8 cellular contexts compared by ENCODE assay signal in the genomic region with DNA sequence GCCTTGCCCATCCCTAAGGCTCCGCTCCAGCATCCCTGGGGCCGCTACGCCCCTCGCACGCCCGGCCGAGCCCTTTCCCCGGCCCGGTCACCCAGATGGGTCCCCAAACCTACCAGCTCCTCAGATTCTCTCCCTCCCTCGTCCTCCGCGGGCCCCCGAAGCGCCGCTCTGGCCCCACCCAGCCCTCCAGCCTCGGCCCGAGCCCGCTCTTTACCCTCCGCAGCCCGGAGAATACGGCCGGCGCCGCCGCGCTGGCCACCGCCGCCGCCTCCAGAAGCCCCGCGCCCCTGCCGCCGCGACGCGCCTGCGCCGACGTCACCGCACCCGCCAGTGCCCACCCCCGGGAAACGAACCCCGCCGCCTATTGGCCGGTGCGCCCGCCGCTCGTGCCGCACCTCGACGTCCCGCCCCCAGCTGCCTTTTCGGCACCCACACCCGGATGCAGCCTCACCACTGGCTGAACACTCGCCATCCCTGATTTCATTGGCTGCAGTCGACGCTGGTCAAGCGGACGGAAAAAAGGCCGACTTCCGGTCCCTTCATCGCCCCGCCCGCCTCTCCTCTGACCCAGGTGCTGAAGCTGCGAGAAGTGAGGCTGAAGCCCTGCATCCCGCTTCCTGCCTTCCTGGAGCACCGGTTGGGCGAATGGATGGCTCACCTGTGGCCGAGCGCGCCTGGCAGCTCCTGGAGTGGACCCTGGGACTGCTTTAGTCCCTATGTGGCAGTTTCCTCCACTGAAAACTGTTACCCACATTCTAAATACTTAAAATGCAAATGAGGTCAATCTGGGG. TPM values are rescaled to one million over a fixed set of nuclear protein-coding genes. Genes with fewer than 3 reads are reported as not detected.
DNase-seq lines count a peak whose midpoint lies in the region; ATAC-seq and TF ChIP-seq lines count a peak whose summit lies in the region.

A gene (minus strand): TSS at position 292 of the 791 bp plus-strand sequence. CDS start 1,364 bp downstream, outside the sequence.

- DNase-seq in DMS53 (lab: John Stamatoyannopoulos, UW) (peak; percentile 98), KG1 (lab: John Stamatoyannopoulos, UW) (peak; percentile 85), Panc1 (ENCODE audit: low read depth, low spot score) (peak; percentile 88)
- DNase-seq in activated T-cell treated with anti-CD3 and anti-CD28 coated beads, Interleukin-2, amount 50 U/mL, for 4 hours = peak; percentile 89
- peak; percentile 79 to 93 for DNase-seq in stimulated activated CD8-positive, alpha-beta memory T cell treated with anti-CD3 and anti-CD28 coated beads, Interleukin-7, amount 100 ng/mL, for 4 hours (ENCODE audit: low read depth in 2 of 2)

- POLR2A ChIA-PET in Panc1 (lab: Charles Lee) = no interaction called here

- peaks cover 30% of the 10 kb centered on the region for H3K4me1 Mint-ChIP-seq in activated T-cell treated with anti-CD3 and anti-CD28 coated beads, Interleukin-2, amount 50 U/mL, for 4 hours (ENCODE audit: low read depth)

- ATAC-seq in GM21723 (IDR thresholded peaks at IDR 0.05; ENCODE audit: unreplicated experiment) (peak; percentile 88), Panc1 (peak; percentile 89), esophagus mucosa (peak; percentile 87)
- peak; percentile 83 to 88 for ATAC-seq in activated T-cell treated with anti-CD3 and anti-CD28 coated beads, Interleukin-2, amount 50 U/mL, for 4 hours

- BruUV-seq in Panc1 (replicated peaks; lab: Mats Ljungman, UMichigan) = no TSS peak

- H3K27me3 ChIP-seq in Panc1 (ENCODE audit: control insufficient read depth, insufficient read depth, low read length) (no peaks in the 10 kb centered on the region), muscle layer of duodenum (ENCODE audit: low read depth, low read length) (no peaks in the 10 kb centered on the region)

- CTCF ChIA-PET in Panc1 (lab: Charles Lee) = interaction anchor here (0.7 kb wide), 1 partner anchor 14 kb away, joined by 9 read pairs; a partner anchor contains a TSS

- H3K36me3 ChIP-seq in Panc1 (ENCODE audit: control insufficient read depth, insufficient read depth, low read length) (peaks cover 2% of the 10 kb centered on the region), muscle layer of duodenum (ENCODE audit: control insufficient read depth in 1 of 2, insufficient read depth in 2 of 2, low read length in 2 of 2) (peaks cover 10 to 16% of the 10 kb centered on the region in 2 donors)

- H3K4me3 ChIP-seq in Panc1 (ENCODE audit: low read depth in 2 of 2, low read length in 2 of 2) (peak within 1 kb of the TSS; percentile 75 to 84), muscle layer of duodenum (ENCODE audit: low read depth in 1 of 2, low read length in 2 of 2) (peak within 1 kb of the TSS; percentile 82 to 88)

- peak within 1 kb of the TSS; percentile 88 for H3K4me3 Mint-ChIP-seq in activated T-cell treated with anti-CD3 and anti-CD28 coated beads, Interleukin-2, amount 50 U/mL, for 4 hours

- H3K27ac ChIP-seq in Panc1 (ENCODE audit: low read length) (peak within 1 kb of the TSS; percentile 81), muscle layer of duodenum (ENCODE audit: low read length) (peak within 1 kb of the TSS; percentile 99)

- no peaks in the 10 kb centered on the region for H3K27me3 Mint-ChIP-seq in activated T-cell treated with anti-CD3 and anti-CD28 coated beads, Interleukin-2, amount 50 U/mL, for 4 hours (ENCODE audit: low read depth)

- no peak for TF ChIP-seq CTCF in Panc1 (IDR thresholded peaks at IDR 0.05)

- in situ Hi-C loops in Panc1 (cut with HindIII; ENCODE audit: low pct_unique_long_range_greater_than_20kb, low sequenced_read_pairs) = no loop called here

- intact Hi-C loops in Panc1 (cut with micrococcal nuclease; ENCODE audit: unreplicated experiment) = no loop called here

- H3K36me3 Mint-ChIP-seq in activated T-cell treated with anti-CD3 and anti-CD28 coated beads, Interleukin-2, amount 50 U/mL, for 4 hours (ENCODE audit: insufficient read depth) = peaks cover 8% of the 10 kb centered on the region

- no peaks in the 10 kb centered on the region for H3K9me3 Mint-ChIP-seq in activated T-cell treated with anti-CD3 and anti-CD28 coated beads, Interleukin-2, amount 50 U/mL, for 4 hours

- no peaks in the 10 kb centered on the region for H3K9me3 ChIP-seq in Panc1 (ENCODE audit: control insufficient read depth, insufficient read depth, low read depth, low read length)
- H3K9me3 ChIP-seq in muscle layer of duodenum (ENCODE audit: control insufficient read depth in 1 of 2, low read length in 2 of 2) = no peaks in the 10 kb centered on the region

- H3K4me1 ChIP-seq in Panc1 (ENCODE audit: control insufficient read depth, insufficient read depth, low read length) = peaks cover 14% of the 10 kb centered on the region
- H3K4me1 ChIP-seq in muscle layer of duodenum (ENCODE audit: control insufficient read depth in 1 of 2, insufficient read depth in 2 of 2, low read length in 2 of 2) = peaks cover 11 to 31% of the 10 kb centered on the region in 2 donors

RNA-seq across cellular contexts. Expression of the gene that starts here (rescaled TPM):
- total RNA-seq in Panc1 (2021; ENCODE audit: unreplicated experiment) = 66.6 TPM
- polyA plus RNA-seq in Panc1 (2012; ENCODE audit: insufficient read length) = 79.9 TPM
- 10 to 100 TPM; 41.6 to 44.3 (median 42.6) TPM for total RNA-seq in activated T-cell treated with anti-CD3 and anti-CD28 coated beads, Interleukin-2, amount 50 U/mL, for 4 hours
- total RNA-seq in esophagus mucosa = 28.8 TPM

Comparison
In these comparisons a context has a peak if more than half of its experiments do, and no peak if none do; other contexts are left out.
1. Peak in every context shown above with its lines: DNase-seq, ATAC-seq, H3K4me3 ChIP-seq and H3K27ac ChIP-seq.